In genomic region chr4:23889814-23890269, GRCh38 we compare ENCODE assay signal across 8 cellular contexts. TPM values are rescaled to one million over a fixed set of nuclear protein-coding genes. Genes with fewer than 3 reads are reported as not detected.
DNase-seq lines count a peak whose midpoint lies in the region; ATAC-seq and TF ChIP-seq lines count a peak whose summit lies in the region.

PPARGC1A (minus strand) TSS chr4:23890047; CDS start chr4:23889957, 90 bp downstream.

- H3K4me1 ChIP-seq in CD4-positive, alpha-beta memory T cell (ENCODE audit: insufficient read depth, low read length): no peaks in the 10 kb centered on the region
- H3K4me1 ChIP-seq in PC-3 (ENCODE audit: insufficient read depth, low read length): no peaks in the 10 kb centered on the region

- H3K4me3 ChIP-seq in CD4-positive, alpha-beta memory T cell (ENCODE audit: low read length in 2 of 2): no peak within 1 kb of the TSS
- H3K4me3 ChIP-seq in PC-3 (ENCODE audit: low read length): peak within 1 kb of the TSS; percentile 46

- H3K27me3 ChIP-seq in CD4-positive, alpha-beta memory T cell (ENCODE audit: insufficient read depth, low read length): no peaks in the 10 kb centered on the region
- H3K27me3 ChIP-seq in PC-3 (ENCODE audit: low read length): 0 out of 2 replicates have a peak, but pooled peaks cover 17% of the 10 kb centered on the region

- no peaks in the 10 kb centered on the region for H3K36me3 Mint-ChIP-seq in CD4-positive, alpha-beta memory T cell

- no peaks in the 10 kb centered on the region for H3K79me2 ChIP-seq in PC-3 (ENCODE audit: low read length)

- peak within 1 kb of the TSS; percentile 49 to 80 (median 65) for H3K4me3 Mint-ChIP-seq in CD4-positive, alpha-beta memory T cell

- H3K4me1 Mint-ChIP-seq in CD4-positive, alpha-beta memory T cell: peaks cover 8 to 19% (median 13%) of the 10 kb centered on the region in 4 donors

- no peaks in the 10 kb centered on the region for H3F3A ChIP-seq in PC-3 (ENCODE audit: low read length, unreplicated experiment)

- peak within 1 kb of the TSS; percentile 62 for H3K4me2 ChIP-seq in PC-3 (ENCODE audit: low read length)

- H3K9me3 Mint-ChIP-seq in CD4-positive, alpha-beta memory T cell: peaks cover 0 to 2% (median 0%) of the 10 kb centered on the region in 8 donors

- no peaks in the 10 kb centered on the region for H3K9me3 ChIP-seq in CD4-positive, alpha-beta memory T cell (ENCODE audit: control insufficient read depth in 1 of 2, low read length in 2 of 2)
- no peaks in the 10 kb centered on the region for H3K9me3 ChIP-seq in PC-3 (ENCODE audit: low read length)

- POLR2A ChIA-PET in CD4-positive, alpha-beta memory T cell (lab: Charles Lee; ENCODE audit: partially characterized antibody): no interaction called here
- POLR2A ChIA-PET in PC-3 (lab: Charles Lee; ENCODE audit: unreplicated experiment): no interaction called here

- no peak within 1 kb of the TSS for H3K9ac ChIP-seq in PC-3 (ENCODE audit: low read length)

- H3K27ac ChIP-seq in CD4-positive, alpha-beta memory T cell (ENCODE audit: low read depth, low read length): no peak within 1 kb of the TSS
- H3K27ac ChIP-seq in PC-3 (ENCODE audit: low read length): no peak within 1 kb of the TSS

- H3K9me2 ChIP-seq in PC-3 (replicated peaks; ENCODE audit: low read length): no peaks in the 10 kb centered on the region

- H3K27ac Mint-ChIP-seq in CD4-positive, alpha-beta memory T cell: no peak within 1 kb of the TSS

- no peak within 1 kb of the TSS for H2AFZ ChIP-seq in PC-3 (ENCODE audit: low read length)

- intact Hi-C loops in CD4-positive, alpha-beta memory T cell (cut with micrococcal nuclease): no loop called here
- intact Hi-C loops in PC-3 (cut with micrococcal nuclease): no loop called here

- ATAC-seq in HG02798 (IDR thresholded peaks at IDR 0.05; ENCODE audit: poor library complexity, unreplicated experiment): peak; percentile 88
- ATAC-seq in PC-3: no peak
- peak; percentile 81 for ATAC-seq in esophagus mucosa
- no peak for ATAC-seq in HG03280 (IDR thresholded peaks at IDR 0.05; ENCODE audit: unreplicated experiment)

- no peaks in the 10 kb centered on the region for H4K20me1 ChIP-seq in PC-3 (ENCODE audit: low read length)

- CTCF ChIA-PET in CD4-positive, alpha-beta memory T cell (lab: Charles Lee; ENCODE audit: partially characterized antibody): no interaction called here
- CTCF ChIA-PET in PC-3 (lab: Charles Lee): no interaction called here

- DNase-seq in CD4-positive, alpha-beta memory T cell: peak in 2 of 5 donors; percentile 2 to 12
- DNase-seq in PC-3: no peak
- DNase-seq in midbrain (lab: John Stamatoyannopoulos, UW): peak; percentile 44
- DNase-seq in ureter (ENCODE audit: low spot score): peak; percentile 51
- DNase-seq in NCI-H2227 (lab: John Stamatoyannopoulos, UW; ENCODE audit: unreplicated experiment): no peak

- no peak for TF ChIP-seq CTCF in PC-3 (conservative IDR thresholded peaks at IDR 0.05; ENCODE audit: low read depth, low read length)

- no TSS peak for BruUV-seq in PC-3 (replicated peaks; lab: Mats Ljungman, UMichigan)

- H3K36me3 ChIP-seq in CD4-positive, alpha-beta memory T cell (ENCODE audit: insufficient read depth, low read length): no peaks in the 10 kb centered on the region
- H3K36me3 ChIP-seq in PC-3 (ENCODE audit: low read depth, low read length): no peaks in the 10 kb centered on the region

- H3K27me3 Mint-ChIP-seq in CD4-positive, alpha-beta memory T cell: peaks cover 2% of the 10 kb centered on the region in 2 donors

RNA-seq across cellular contexts. Expression of gene PPARGC1A, which starts in this region (rescaled TPM):
- not detected for total RNA-seq in CD4-positive, alpha-beta memory T cell
- not detected for polyA plus RNA-seq in CD4-positive, alpha-beta memory T cell
- total RNA-seq in PC-3 (2014; rRNA removed): not detected in 2 replicates
- 0.60 TPM for total RNA-seq in esophagus mucosa
- total RNA-seq in ureter: 13.3 TPM

Comparison
In these comparisons a context has a peak if more than half of its experiments do, and no peak if none do; other contexts are left out.
1. Peak in ATAC-seq in esophagus mucosa; RNA of the gene not detected or under 1 TPM.
2. DNase-seq: peak in midbrain (single experiment) and ureter (single experiment); none in PC-3 (single experiment) and NCI-H2227 (single experiment).